In the genomic region with DNA sequence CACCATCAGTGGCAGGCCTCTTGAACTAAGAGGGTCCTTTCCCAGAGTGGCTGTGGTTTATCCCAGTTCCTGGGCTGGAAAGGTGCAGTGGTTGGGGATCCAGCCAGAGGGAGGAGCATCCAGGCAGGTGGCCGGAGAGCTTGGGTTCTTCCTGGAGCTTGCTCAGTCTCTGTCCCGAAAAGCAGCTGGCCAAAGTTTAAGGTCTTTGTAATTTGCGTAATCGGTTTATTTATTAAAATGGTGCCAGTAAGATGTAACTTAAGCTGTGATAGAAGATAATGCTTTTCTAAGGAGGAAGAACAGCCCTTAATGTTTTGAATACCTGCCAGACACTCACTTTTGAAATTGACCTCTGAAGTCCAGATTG, we compare ENCODE assay signal across 20 cellular contexts.
DNase-seq lines count a peak whose midpoint lies in the region; ATAC-seq and TF ChIP-seq lines count a peak whose summit lies in the region.
"Had no signal": no experiment of that assay in that cellular context is flagged by ENCODE, and none has a peak within 500 bp of the region (broad histone marks: within the 10 kb centered on the region; RNA-seq: fewer than 3 reads in every experiment).

No MANE protein-coding gene starts in this region.

- no peaks in the 10 kb centered on the region for H3K36me3 ChIP-seq in SK-N-SH (replicated peaks in 1 of 2; ENCODE audit: control insufficient read depth in 1 of 2, insufficient read depth in 2 of 2, low read length in 1 of 2)
- H3K36me3 ChIP-seq in WERI-Rb-1: peaks cover 54% of the 10 kb centered on the region
- H3K36me3 ChIP-seq in mesodermal cell (ENCODE audit: control insufficient read depth, insufficient read depth, low read length): peaks cover 35% of the 10 kb centered on the region
- H3K36me3 ChIP-seq in uterus: no peaks in the 10 kb centered on the region
- H3K36me3 ChIP-seq: ascending aorta, lower lobe of right lung had no signal

- H3K27me3 ChIP-seq in SK-N-SH (ENCODE audit: insufficient read depth) (no peaks in the 10 kb centered on the region), WERI-Rb-1 (ENCODE audit: insufficient read depth, low read depth, severe bottlenecking) (no peaks in the 10 kb centered on the region), uterus (no peaks in the 10 kb centered on the region)
- H3K27me3 ChIP-seq: ascending aorta, heart right ventricle had no signal

- TF ChIP-seq CTCF in SK-N-SH (IDR thresholded peaks at IDR 0.05) (no peak), WERI-Rb-1 (IDR thresholded peaks at IDR 0.05; ENCODE audit: low read depth, low read length) (no peak), uterus (IDR thresholded peaks at IDR 0.05) (no peak)

- no peak for TF ChIP-seq RAD21 in SK-N-SH (IDR thresholded peaks at IDR 0.05; ENCODE audit: low read length)

- no peak overlapping the region for H3K9ac ChIP-seq in SK-N-SH

- ATAC-seq in SK-N-SH treated with all-trans-retinoic acid at 6 μM for 48 hours: no peak
- ATAC-seq: activated CD8-positive, alpha-beta T cell treated with anti-CD3 and anti-CD28 coated beads, Interleukin-2, amount 10 ng/mL, durations not matched to agents 7 days and 5 days; GM12878; lower lobe of right lung; naive thymus-derived CD8-positive, alpha-beta T cell; T-helper 17 cell had no signal

- no peaks in the 10 kb centered on the region for H3K79me2 ChIP-seq in SK-N-SH (ENCODE audit: insufficient read depth)

- H3K4me2 ChIP-seq in SK-N-SH: no peak overlapping the region

- DNase-seq in SK-N-SH: no peak
- DNase-seq in WERI-Rb-1: peak; percentile 89
- DNase-seq in uterus: no peak
- no peak for DNase-seq in cerebellar nuclear complex (lab: John Stamatoyannopoulos, UW)
- no peak for DNase-seq in iPS-NIHi11 (ENCODE audit: low spot score)
- DNase-seq in amniotic stem cell (lab: John Stamatoyannopoulos, UW): no peak
- DNase-seq: activated CD4-positive, CD25-positive, alpha-beta regulatory T cell; activated CD8-positive, alpha-beta T cell treated with anti-CD3 and anti-CD28 coated beads, Interleukin-2, amount 10 ng/mL, durations not matched to agents 7 days and 5 days; activated naive CD4-positive, alpha-beta T cell treated with anti-CD3 and anti-CD28 coated beads, Interleukin-2, amount 10 ng/mL, durations not matched to agents 7 days and 5 days; activated T-cell treated with anti-CD3 and anti-CD28 coated beads, Interleukin-2, amount 50 U/mL, for 24 hours; heart right ventricle; KBM-7; lower lobe of right lung; naive thymus-derived CD8-positive, alpha-beta T cell; SIG-M5; T-helper 17 cell had no signal

- intact Hi-C loops in uterus (cut with DNase I; ENCODE audit: low total_unique reads): no loop called here

- TF ChIP-seq POLR2A in uterus (IDR thresholded peaks at IDR 0.05): no peak

- TF ChIP-seq EP300 in SK-N-SH (IDR thresholded peaks at IDR 0.05; ENCODE audit: borderline replicate concordance in 1 of 2, low read depth in 1 of 2, low read length in 1 of 2): no peak

- H3K4me3 ChIP-seq in SK-N-SH (ENCODE audit: low read depth in 2 of 2, low read length in 1 of 2) (no peak overlapping the region), WERI-Rb-1 (ENCODE audit: low read depth, low read length) (no peak overlapping the region), mesodermal cell (ENCODE audit: extremely low read depth, insufficient read depth, low read length, poor library complexity, severe bottlenecking) (no peak overlapping the region), uterus (no peak overlapping the region)
- H3K4me3 ChIP-seq: ascending aorta, GM12878, heart right ventricle, lower lobe of right lung had no signal

- POLR2A ChIA-PET in SK-N-SH (lab: Yijun Ruan, JAX): interaction anchor here (1.0 to 3.7 kb wide), 5 partner anchors 9 to 117 kb away, joined by 3 to 18 read pairs (median 4); no protein-coding TSS in a partner anchor

- no peaks in the 10 kb centered on the region for H3K9me3 ChIP-seq in SK-N-SH
- H3K9me3 ChIP-seq in WERI-Rb-1 (ENCODE audit: severe bottlenecking): no peaks in the 10 kb centered on the region
- peaks cover 7% of the 10 kb centered on the region for H3K9me3 ChIP-seq in mesodermal cell (ENCODE audit: control insufficient read depth, low read length)
- H3K9me3 ChIP-seq in uterus: no peaks in the 10 kb centered on the region
- H3K9me3 ChIP-seq: ascending aorta, heart right ventricle, lower lobe of right lung had no signal

- H3K4me1 ChIP-seq in SK-N-SH (ENCODE audit: control insufficient read depth in 1 of 2, insufficient read depth in 2 of 2, low read depth in 1 of 2, low read length in 1 of 2): peaks cover 32 to 96% of the 10 kb centered on the region in 2 experiments
- H3K4me1 ChIP-seq in mesodermal cell (ENCODE audit: control insufficient read depth, insufficient read depth, low read length, poor library complexity, severe bottlenecking): peaks cover 52% of the 10 kb centered on the region
- H3K4me1 ChIP-seq in uterus: peaks cover 0 to 5% of the 10 kb centered on the region in 2 donors

- 92% methylated on average over 4 of the region's 4 CpGs for WGBS in SK-N-SH (ENCODE audit: low lambda C conversion rate)
- 93 to 98% methylated on average over 3 to 4 of the region's 4 CpGs for WGBS in mesodermal cell (ENCODE audit: insufficient coverage in 2 of 2), 2 experiments

- H2AFZ ChIP-seq in SK-N-SH (ENCODE audit: low read depth): no peak overlapping the region

- H3K27ac ChIP-seq in SK-N-SH (ENCODE audit: low read depth in 2 of 2, low read length in 1 of 2): peak overlapping the region in 1 of 2 experiments; percentile 100; a peak in 2 of 4 replicates
- peak overlapping the region; percentile 78 for H3K27ac ChIP-seq in WERI-Rb-1
- H3K27ac ChIP-seq in mesodermal cell (ENCODE audit: low read depth, low read length, severe bottlenecking): peak overlapping the region; percentile 0
- no peak overlapping the region for H3K27ac ChIP-seq in uterus
- H3K27ac ChIP-seq: ascending aorta, heart right ventricle, lower lobe of right lung had no signal

- H4K20me1 ChIP-seq in SK-N-SH (ENCODE audit: insufficient read depth): no peaks in the 10 kb centered on the region

- no peaks in the 10 kb centered on the region for H3K9me2 ChIP-seq in SK-N-SH

- CTCF ChIA-PET in SK-N-SH (lab: Yijun Ruan, JAX): interaction anchor here (0.6 to 2.8 kb wide), 4 partner anchors 10 to 136 kb away, joined by 3 to 12 read pairs (median 3); no protein-coding TSS in a partner anchor

- peaks cover under 1% of the 10 kb centered on the region for H3F3A ChIP-seq in SK-N-SH (replicated peaks; ENCODE audit: insufficient read depth)

TF ChIP-seq in SK-N-SH treated with all-trans-retinoic acid at 6 μM for 48 hours, 23 proteins besides CTCF, POLR2A, EP300 and RAD21:
- TF ChIP-seq ARNTL (CRISPR knock-in tag; IDR thresholded peaks at IDR 0.05; ENCODE audit: borderline replicate concordance, low read depth) (no peak), TCF4 (CRISPR knock-in tag; IDR thresholded peaks at IDR 0.05; ENCODE audit: borderline replicate concordance) (0 out of 2 replicates have a peak, but pooled peaks have one; percentile 7), ZFP30 (CRISPR knock-in tag; IDR thresholded peaks at IDR 0.05) (0 out of 2 replicates have a peak, but pooled peaks have one; percentile 10)
- TF ChIP-seq, protein P1, sequence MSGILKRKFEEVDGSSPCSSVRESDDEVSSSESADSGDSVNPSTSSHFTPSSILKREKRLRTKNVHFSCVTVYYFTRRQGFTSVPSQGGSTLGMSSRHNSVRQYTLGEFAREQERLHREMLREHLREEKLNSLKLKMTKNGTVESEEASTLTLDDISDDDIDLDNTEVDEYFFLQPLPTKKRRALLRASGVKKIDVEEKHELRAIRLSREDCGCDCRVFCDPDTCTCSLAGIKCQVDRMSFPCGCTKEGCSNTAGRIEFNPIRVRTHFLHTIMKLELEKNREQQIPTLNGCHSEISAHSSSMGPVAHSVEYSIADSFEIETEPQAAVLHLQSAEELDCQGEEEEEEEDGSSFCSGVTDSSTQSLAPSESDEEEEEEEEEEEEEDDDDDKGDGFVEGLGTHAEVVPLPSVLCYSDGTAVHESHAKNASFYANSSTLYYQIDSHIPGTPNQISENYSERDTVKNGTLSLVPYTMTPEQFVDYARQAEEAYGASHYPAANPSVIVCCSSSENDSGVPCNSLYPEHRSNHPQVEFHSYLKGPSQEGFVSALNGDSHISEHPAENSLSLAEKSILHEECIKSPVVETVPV (CRISPR knock-in tag; IDR thresholded peaks at IDR 0.05): 0 out of 2 replicates have a peak, but pooled peaks have one; percentile 22
TF ChIP-seq in SK-N-SH treated with all-trans-retinoic acid at 6 μM for 48 hours: peak in this region for 3.

TF ChIP-seq in SK-N-SH, 30 proteins besides CTCF, POLR2A, EP300 and RAD21 (continues in another document):
- TF ChIP-seq, protein P2, sequence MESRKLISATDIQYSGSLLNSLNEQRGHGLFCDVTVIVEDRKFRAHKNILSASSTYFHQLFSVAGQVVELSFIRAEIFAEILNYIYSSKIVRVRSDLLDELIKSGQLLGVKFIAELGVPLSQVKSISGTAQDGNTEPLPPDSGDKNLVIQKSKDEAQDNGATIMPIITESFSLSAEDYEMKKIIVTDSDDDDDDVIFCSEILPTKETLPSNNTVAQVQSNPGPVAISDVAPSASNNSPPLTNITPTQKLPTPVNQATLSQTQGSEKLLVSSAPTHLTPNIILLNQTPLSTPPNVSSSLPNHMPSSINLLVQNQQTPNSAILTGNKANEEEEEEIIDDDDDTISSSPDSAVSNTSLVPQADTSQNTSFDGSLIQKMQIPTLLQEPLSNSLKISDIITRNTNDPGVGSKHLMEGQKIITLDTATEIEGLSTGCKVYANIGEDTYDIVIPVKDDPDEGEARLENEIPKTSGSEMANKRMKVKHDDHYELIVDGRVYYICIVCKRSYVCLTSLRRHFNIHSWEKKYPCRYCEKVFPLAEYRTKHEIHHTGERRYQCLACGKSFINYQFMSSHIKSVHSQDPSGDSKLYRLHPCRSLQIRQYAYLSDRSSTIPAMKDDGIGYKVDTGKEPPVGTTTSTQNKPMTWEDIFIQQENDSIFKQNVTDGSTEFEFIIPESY (IDR thresholded peaks at IDR 0.05; ENCODE audit: borderline replicate concordance, low read depth): no peak
- TF ChIP-seq POLR2AphosphoS5 (IDR thresholded peaks at IDR 0.05; ENCODE audit: low read depth, low read length) (no peak), NFIC (IDR thresholded peaks at IDR 0.05; ENCODE audit: borderline replicate concordance) (no peak)
- TF ChIP-seq, protein P3, sequence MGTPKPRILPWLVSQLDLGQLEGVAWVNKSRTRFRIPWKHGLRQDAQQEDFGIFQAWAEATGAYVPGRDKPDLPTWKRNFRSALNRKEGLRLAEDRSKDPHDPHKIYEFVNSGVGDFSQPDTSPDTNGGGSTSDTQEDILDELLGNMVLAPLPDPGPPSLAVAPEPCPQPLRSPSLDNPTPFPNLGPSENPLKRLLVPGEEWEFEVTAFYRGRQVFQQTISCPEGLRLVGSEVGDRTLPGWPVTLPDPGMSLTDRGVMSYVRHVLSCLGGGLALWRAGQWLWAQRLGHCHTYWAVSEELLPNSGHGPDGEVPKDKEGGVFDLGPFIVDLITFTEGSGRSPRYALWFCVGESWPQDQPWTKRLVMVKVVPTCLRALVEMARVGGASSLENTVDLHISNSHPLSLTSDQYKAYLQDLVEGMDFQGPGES (IDR thresholded peaks at IDR 0.05; ENCODE audit: low read depth, low read length): no peak

Comparison
In these comparisons a context has a peak if more than half of its experiments do, and no peak if none do; other contexts are left out.
1. H3K27ac ChIP-seq: peak in WERI-Rb-1 (single experiment) and mesodermal cell (single experiment); none in uterus (0 of 2).